In the genomic region with DNA sequence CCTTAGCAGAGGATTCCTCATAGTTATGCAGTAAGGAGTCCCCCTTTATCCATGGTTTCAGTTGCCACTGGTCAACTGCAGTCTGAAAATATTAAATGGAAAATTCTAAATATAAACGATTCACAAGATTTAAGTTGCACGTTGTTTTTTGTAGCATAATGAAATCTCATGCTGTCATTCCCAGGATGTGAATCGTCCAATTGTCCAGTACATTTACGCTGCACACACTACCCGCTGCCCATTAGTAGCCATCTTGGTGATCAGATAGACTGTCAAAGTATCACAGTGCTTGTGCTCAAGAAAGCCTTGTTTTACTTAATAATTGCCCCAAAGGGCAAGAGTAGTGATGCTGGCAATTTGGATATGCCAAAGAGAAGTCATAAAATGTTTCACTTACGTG, we compare ENCODE assay signal across 7 cellular contexts.
"Had no signal": no experiment of that assay in that cellular context is flagged by ENCODE, and none has a peak within 500 bp of the region (broad histone marks: within the 10 kb centered on the region; RNA-seq: fewer than 3 reads in every experiment).

No MANE protein-coding gene starts in this region.

- ATAC-seq: GM12878 had no signal

- H3K4me3 ChIP-seq: GM12878 had no signal

- DNase-seq: GDM1, GF-D8 had no signal

- FAIRE-seq: GM12878, GM12891, GM12892, GM18507, GM19239 had no signal
